15 cellular contexts compared by ENCODE assay signal in genomic region chr9:98967680-98968079, GRCh38. TPM values are rescaled to one million over a fixed set of nuclear protein-coding genes. Genes with fewer than 3 reads are reported as not detected.
"Had no signal": no experiment of that assay in that cellular context is flagged by ENCODE, and none has a peak within 500 bp of the region (broad histone marks: within the 10 kb centered on the region; RNA-seq: fewer than 3 reads in every experiment).

No MANE protein-coding gene starts in this region.

- H3K4me1 ChIP-seq: foreskin keratinocyte, parathyroid adenoma, prostate gland, right lobe of liver, spleen had no signal

- ATAC-seq: foreskin keratinocyte, right lobe of liver had no signal

- H3K27me3 ChIP-seq: heart right ventricle, right lobe of liver, transverse colon had no signal

- H3K27ac ChIP-seq: epithelial cell of prostate, foreskin keratinocyte, parathyroid adenoma, prostate gland, right lobe of liver, spleen had no signal

- DNase-seq: effector memory CD4-positive, alpha-beta T cell; foreskin keratinocyte; heart right ventricle; hypothalamus; kidney glomerular epithelial cell; mammary epithelial cell; naive B cell; right lobe of liver; spleen; stimulated activated CD4-positive, alpha-beta T cell treated with anti-CD3 and anti-CD28 coated beads, Interleukin-2, amount 100 ng/mL, for 24 hours; stimulated activated naive CD4-positive, alpha-beta T cell; transverse colon had no signal

- H3K9me3 ChIP-seq: heart right ventricle, prostate gland, right lobe of liver, spleen, transverse colon had no signal

- H3K4me3 ChIP-seq: heart right ventricle, prostate gland, right lobe of liver, spleen, transverse colon had no signal

- H3K9ac ChIP-seq: parathyroid adenoma had no signal

- H3K36me3 ChIP-seq: prostate gland, right lobe of liver, spleen, transverse colon had no signal

- H2AFZ ChIP-seq: parathyroid adenoma had no signal

RNA-seq across cellular contexts. Expression of gene COL15A1, which starts 24.0 kb away (rescaled TPM):
- total RNA-seq: foreskin keratinocyte had no signal
- polyA plus RNA-seq: mammary epithelial cell had no signal
